In genomic region chr3:4826237-4827100, GRCh38 we compare ENCODE assay signal across 10 cellular contexts.
DNase-seq lines count a peak whose midpoint lies in the region; ATAC-seq lines count a peak whose summit lies in the region.
"Had no signal": no experiment of that assay in that cellular context is flagged by ENCODE, and none has a peak within 500 bp of the region (broad histone marks: within the 10 kb centered on the region; RNA-seq: fewer than 3 reads in every experiment).

No MANE protein-coding gene starts in this region.

- ATAC-seq in HG03439 (IDR thresholded peaks at IDR 0.05; ENCODE audit: unreplicated experiment), result no peak

- no peaks in the 10 kb centered on the region for H3K27me3 ChIP-seq in mesendoderm (ENCODE audit: insufficient read depth, low read length, poor library complexity)
- no peaks in the 10 kb centered on the region for H3K27me3 ChIP-seq in thymus (ENCODE audit: control insufficient read depth, insufficient read depth)
- H3K27me3 ChIP-seq: brain microvascular endothelial cell had no signal

- H3K27ac ChIP-seq in mesendoderm (ENCODE audit: low read depth, low read length) (no peak overlapping the region), thymus (ENCODE audit: low read depth) (peak overlapping the region; percentile 26)
- H3K27ac ChIP-seq: 22Rv1, brain microvascular endothelial cell had no signal

- H4K8ac ChIP-seq in mesendoderm (ENCODE audit: low read depth, low read length), result no peak overlapping the region

- peak overlapping the region; percentile 54 for H2AK5ac ChIP-seq in mesendoderm (ENCODE audit: low read length)

- no peak overlapping the region for H3K18ac ChIP-seq in mesendoderm (ENCODE audit: low read length)

- H3K9ac ChIP-seq in mesendoderm (ENCODE audit: low read length), result no peak overlapping the region

- DNase-seq in DMS79 (lab: John Stamatoyannopoulos, UW) (peak; percentile 21), DMS79 treated with DMSO at 0.1 percent for 48 hours (lab: John Stamatoyannopoulos, UW) (no peak), cerebellum (ENCODE audit: low spot score) (peak; percentile 70), mesendoderm (no peak), COR-L47 (lab: John Stamatoyannopoulos, UW) (no peak), dermis blood vessel endothelial cell (no peak)
- DNase-seq: brain microvascular endothelial cell had no signal

- H3K9me3 ChIP-seq in thymus (ENCODE audit: control insufficient read depth), result no peaks in the 10 kb centered on the region

- WGBS in mesendoderm (ENCODE audit: extremely low coverage, insufficient coverage, low lambda C conversion rate), result no CpG with 5 or more reads among the region's 20 CpGs
- WGBS in thymus, result 92% methylated on average over 20 of the region's 20 CpGs

- H3K56ac ChIP-seq in mesendoderm (ENCODE audit: low read length), result peak overlapping the region; percentile 2

- no peaks in the 10 kb centered on the region for H3K79me1 ChIP-seq in mesendoderm (ENCODE audit: low read length)

- H2BK5ac ChIP-seq in mesendoderm (ENCODE audit: low read length), result no peak overlapping the region

- H2BK120ac ChIP-seq in mesendoderm (ENCODE audit: low read depth, low read length), result no peak overlapping the region

- H2BK15ac ChIP-seq in mesendoderm (replicated peaks; ENCODE audit: low read depth), result no peak overlapping the region

- H3K4me3 ChIP-seq in mesendoderm (ENCODE audit: low read length) (no peak overlapping the region), thymus (ENCODE audit: low read length) (no peak overlapping the region)

- no peak overlapping the region for H4K5ac ChIP-seq in mesendoderm (ENCODE audit: low read length)

- H3K79me2 ChIP-seq in mesendoderm (ENCODE audit: control insufficient read depth, insufficient read depth, low read length), result no peaks in the 10 kb centered on the region

- no peak overlapping the region for H3K23ac ChIP-seq in mesendoderm (ENCODE audit: low read length)

- H3K4me1 ChIP-seq in mesendoderm (ENCODE audit: control insufficient read depth, low read depth, low read length), result peaks cover 12% of the 10 kb centered on the region
- peaks cover 21% of the 10 kb centered on the region for H3K4me1 ChIP-seq in thymus (ENCODE audit: control insufficient read depth, insufficient read depth, low read length)

- H3K36me3 ChIP-seq in mesendoderm (ENCODE audit: control insufficient read depth, insufficient read depth, low read length) (no peaks in the 10 kb centered on the region), thymus (ENCODE audit: control insufficient read depth, insufficient read depth) (peaks cover 11% of the 10 kb centered on the region)
- H3K36me3 ChIP-seq: brain microvascular endothelial cell had no signal

- no peak overlapping the region for H3K4me2 ChIP-seq in mesendoderm (ENCODE audit: low read length)

- H3K4ac ChIP-seq in mesendoderm (ENCODE audit: low read depth, low read length), result no peak overlapping the region

Comparison
In these comparisons a context has a peak if more than half of its experiments do, and no peak if none do; other contexts are left out.
1. DNase-seq: peak in DMS79 (single experiment) and cerebellum (single experiment); none in DMS79 treated with DMSO at 0.1 percent for 48 hours (single experiment), mesendoderm (single experiment), COR-L47 (single experiment) and dermis blood vessel endothelial cell (single experiment).